19 cellular contexts compared by ENCODE assay signal in genomic region chr20:49566401-49566800, GRCh38. TPM values are rescaled to one million over a fixed set of nuclear protein-coding genes. Genes with fewer than 3 reads are reported as not detected.
DNase-seq lines count a peak whose midpoint lies in the region; ATAC-seq and TF ChIP-seq lines count a peak whose summit lies in the region.
"Had no signal": no experiment of that assay in that cellular context is flagged by ENCODE, and none has a peak within 500 bp of the region (broad histone marks: within the 10 kb centered on the region; RNA-seq: fewer than 3 reads in every experiment).

No MANE protein-coding gene starts in this region.

- in situ Hi-C loops in SK-MEL-5 (cut with HindIII; ENCODE audit: low pct_unique_long_range_greater_than_20kb, low sequenced_read_pairs): no loop called here

- no peaks in the 10 kb centered on the region for H3K27me3 ChIP-seq in prostate gland (replicated peaks; ENCODE audit: insufficient read depth)

- peak; percentile 4 for DNase-seq in CD14-positive monocyte (ENCODE audit: low spot score)
- peak; percentile 59 for DNase-seq in SK-MEL-5 (ENCODE audit: low read depth, low spot score)
- no peak for DNase-seq in fibroblast of the aortic adventitia (ENCODE audit: low read depth)
- DNase-seq in prostate gland (ENCODE audit: low spot score): no peak
- no peak for DNase-seq in SHP77 (lab: John Stamatoyannopoulos, UW)
- no peak for DNase-seq in NCI-H345 treated with DMSO at 0.1 percent for 48 hours (lab: John Stamatoyannopoulos, UW; ENCODE audit: unreplicated experiment)
- DNase-seq in DMS79 treated with DMSO at 0.1 percent for 48 hours (lab: John Stamatoyannopoulos, UW): no peak
- DNase-seq: activated CD8-positive, alpha-beta memory T cell treated with anti-CD3 and anti-CD28 coated beads for 24 hours; activated naive CD4-positive, alpha-beta T cell treated with Interleukin-2 at 50 U/mL for 16 hours; C1 segment of cervical spinal cord; cerebellar nuclear complex; immature natural killer cell; Karpas-422; midbrain; NCI-H2029; NCI-H82; stimulated activated CD4-positive, alpha-beta T cell treated with anti-CD3 and anti-CD28 coated beads, Interleukin-4, amount 100 ng/mL, for 24 hours had no signal

- TF ChIP-seq CTCF in CD14-positive monocyte (IDR thresholded peaks at IDR 0.05) (no peak), fibroblast of the aortic adventitia (IDR thresholded peaks at IDR 0.05; ENCODE audit: insufficient read depth, low read length) (no peak), prostate gland (IDR thresholded peaks at IDR 0.05) (no peak)

- no peaks in the 10 kb centered on the region for H3K9me3 ChIP-seq in prostate gland

- intact Hi-C loops in CD14-positive monocyte (cut with micrococcal nuclease) (no loop called here), prostate gland (cut with DNase I) (no loop called here)

- no peak overlapping the region for H3K27ac Mint-ChIP-seq in CD14-positive monocyte
- H3K27ac Mint-ChIP-seq: immature natural killer cell; stimulated activated effector memory CD8-positive, alpha-beta T cell treated with anti-CD3 and anti-CD28 coated beads, Interleukin-12 subunit alpha, Interleukin-12 subunit beta, amount 100 ng/mL, for 72 hours had no signal

- H3K36me3 ChIP-seq in prostate gland: no peaks in the 10 kb centered on the region

- H3K4me3 ChIP-seq in fibroblast of the aortic adventitia (ENCODE audit: low read depth, low read length) (peak overlapping the region; percentile 95), prostate gland (no peak overlapping the region)

- TF ChIP-seq POLR2A in prostate gland (IDR thresholded peaks at IDR 0.05): no peak

- H3K27me3 Mint-ChIP-seq in CD14-positive monocyte (ENCODE audit: low read depth in 3 of 3): peaks cover 60 to 75% (median 63%) of the 10 kb centered on the region in 3 donors

- no peaks in the 10 kb centered on the region for H3K4me1 Mint-ChIP-seq in CD14-positive monocyte

- 46% methylated on average over 3 of the region's 3 CpGs for WGBS in prostate gland

- H3K9me3 Mint-ChIP-seq in CD14-positive monocyte: peaks cover 2 to 15% (median 6%) of the 10 kb centered on the region in 7 donors
- H3K9me3 Mint-ChIP-seq: immature natural killer cell; stimulated activated effector memory CD8-positive, alpha-beta T cell treated with anti-CD3 and anti-CD28 coated beads, Interleukin-12 subunit alpha, Interleukin-12 subunit beta, amount 100 ng/mL, for 72 hours had no signal

- peak overlapping the region in 1 of 2 donors; percentile 76 for H3K4me3 Mint-ChIP-seq in CD14-positive monocyte
- H3K4me3 Mint-ChIP-seq: immature natural killer cell had no signal

- peak overlapping the region; percentile 69 to 79 for H3K27ac ChIP-seq in prostate gland

- ATAC-seq in activated CD4-positive, CD25-positive, alpha-beta regulatory T cell treated with anti-CD3 and anti-CD28 coated beads, Interleukin-2, amount 50 U/mL, for 24 hours: no peak
- ATAC-seq: stimulated activated effector memory CD8-positive, alpha-beta T cell treated with anti-CD3 and anti-CD28 coated beads, Interleukin-12 subunit alpha, Interleukin-12 subunit beta, amount 100 ng/mL, for 72 hours had no signal

- no peaks in the 10 kb centered on the region for H3K4me1 ChIP-seq in prostate gland (replicated peaks)

- H3K36me3 Mint-ChIP-seq in CD14-positive monocyte: no peaks in the 10 kb centered on the region
- H3K36me3 Mint-ChIP-seq: immature natural killer cell; stimulated activated effector memory CD8-positive, alpha-beta T cell treated with anti-CD3 and anti-CD28 coated beads, Interleukin-12 subunit alpha, Interleukin-12 subunit beta, amount 100 ng/mL, for 72 hours had no signal

RNA-seq across cellular contexts. Expression of gene PTGIS, which starts 1.5 kb away (rescaled TPM):
- not detected for polyA plus RNA-seq in CD14-positive monocyte
- 0.16 TPM in 1 of 2 replicates, not detected in the other for total RNA-seq in SK-MEL-5 (2014; rRNA removed; shearing (Covaris generic))
- 0.17 and 0.58 TPM in 2 replicates for polyA plus RNA-seq in SK-MEL-5 (2015; cell fraction: cytosol; rRNA removed)
- 0.06 TPM in 1 of 2 replicates, not detected in the other for polyA plus RNA-seq in SK-MEL-5 (2015; cell fraction: nucleus; rRNA removed)
- total RNA-seq in fibroblast of the aortic adventitia (ENCODE audit: low replicate concordance): 279 and 1,011 TPM in 2 replicates
- 10 to 100 TPM; 12.9 to 34.6 TPM for total RNA-seq in prostate gland
- polyA plus RNA-seq: immature natural killer cell had no signal

Comparison
In these comparisons a context has a peak if more than half of its experiments do, and no peak if none do; other contexts are left out.
1. DNase-seq: peak in CD14-positive monocyte (single experiment) and SK-MEL-5 (single experiment); none in fibroblast of the aortic adventitia (single experiment), prostate gland (single experiment), SHP77 (0 of 2), NCI-H345 treated with DMSO at 0.1 percent for 48 hours (single experiment) and DMS79 treated with DMSO at 0.1 percent for 48 hours (single experiment).